Comparison of ENCODE assay signal across 8 cellular contexts in the genomic region with DNA sequence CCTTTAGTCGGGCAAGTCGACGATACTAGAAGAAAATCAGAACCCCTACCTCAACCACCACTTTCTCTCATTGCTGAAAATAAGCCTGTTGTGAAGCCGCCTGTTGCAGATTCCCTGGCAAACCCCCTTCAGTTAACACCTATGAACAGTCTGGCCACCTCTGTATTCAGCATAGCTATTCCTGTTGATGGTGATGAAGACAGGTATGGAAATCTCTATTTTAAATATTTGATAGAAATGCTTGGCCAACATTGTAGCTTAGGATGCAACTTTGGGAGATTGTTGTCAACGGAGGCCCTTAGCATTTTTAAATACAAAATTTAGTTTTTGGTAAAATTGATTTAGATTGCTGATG. TPM values are rescaled to one million over a fixed set of nuclear protein-coding genes. Genes with fewer than 3 reads are reported as not detected.
DNase-seq lines count a peak whose midpoint lies in the region; ATAC-seq and TF ChIP-seq lines count a peak whose summit lies in the region.

No MANE protein-coding gene starts in this region.

- DNase-seq in GM06990 (ENCODE audit: extremely low read depth, insufficient read length) (no peak), epithelial cell of esophagus (ENCODE audit: low read depth) (no peak), DMS114 treated with DMSO at 0.1 percent for 48 hours (lab: John Stamatoyannopoulos, UW; ENCODE audit: unreplicated experiment) (no peak), G401 (ENCODE audit: low spot score) (no peak), EL (no peak)

- peaks cover 3% of the 10 kb centered on the region; the same call in 1 of the 2 replicates for H3F3A ChIP-seq in OCI-LY1 (ENCODE audit: insufficient read depth, low read length)

- H3K36me3 ChIP-seq in GM06990 (ENCODE audit: control insufficient read depth, insufficient read depth, low read length): no peaks in the 10 kb centered on the region
- H3K36me3 ChIP-seq in OCI-LY1 (ENCODE audit: insufficient read depth, low read length): peaks cover 41% of the 10 kb centered on the region
- no peaks in the 10 kb centered on the region for H3K36me3 ChIP-seq in parathyroid adenoma (ENCODE audit: control insufficient read depth, insufficient read depth, low read length)

- H3K4me3 ChIP-seq in GM06990 (replicated peaks; ENCODE audit: low read depth, low read length) (peak overlapping the region; percentile 97), OCI-LY1 (ENCODE audit: low read depth, low read length, poor library complexity, severe bottlenecking) (peak overlapping the region; percentile 94), epithelial cell of esophagus (ENCODE audit: low read length) (peak overlapping the region; percentile 90), parathyroid adenoma (ENCODE audit: low read depth, low read length) (peak overlapping the region; percentile 80)

- in situ Hi-C loops in G401 (cut with HindIII; ENCODE audit: low sequenced_read_pairs): no loop called here

- H3K9ac ChIP-seq in OCI-LY1 (ENCODE audit: low read length) (peak overlapping the region; percentile 77), parathyroid adenoma (no peak overlapping the region)

- no peak for TF ChIP-seq CTCF in GM06990 (IDR thresholded peaks at IDR 0.05; ENCODE audit: insufficient read depth, low read length, poor library complexity, severe bottlenecking)
- TF ChIP-seq CTCF in OCI-LY1 (IDR thresholded peaks at IDR 0.05; ENCODE audit: low read length): no peak
- TF ChIP-seq CTCF in epithelial cell of esophagus (IDR thresholded peaks at IDR 0.05; ENCODE audit: insufficient read depth, low read depth, low read length, missing control alignments): no peak
- TF ChIP-seq CTCF in parathyroid adenoma (IDR thresholded peaks at IDR 0.05): no peak

- H3K79me2 ChIP-seq in OCI-LY1 (ENCODE audit: insufficient read depth, low read length) (peaks cover 67% of the 10 kb centered on the region), parathyroid adenoma (peaks cover 45% of the 10 kb centered on the region)

- no peaks in the 10 kb centered on the region for H3K9me2 ChIP-seq in OCI-LY1 (ENCODE audit: low read depth, low read length)

- peaks cover 11% of the 10 kb centered on the region for H4K20me1 ChIP-seq in OCI-LY1 (ENCODE audit: insufficient read depth, low read length)

- ATAC-seq in HG02798 (IDR thresholded peaks at IDR 0.05; ENCODE audit: poor library complexity, unreplicated experiment): no peak

- no peak overlapping the region for H3K27ac ChIP-seq in OCI-LY1 (ENCODE audit: low read depth, low read length, poor library complexity, severe bottlenecking)
- H3K27ac ChIP-seq in parathyroid adenoma: no peak overlapping the region

- H3K9me3 ChIP-seq in OCI-LY1 (ENCODE audit: low read length) (no peaks in the 10 kb centered on the region), parathyroid adenoma (ENCODE audit: control insufficient read depth, low read length) (no peaks in the 10 kb centered on the region)

- H2AFZ ChIP-seq in OCI-LY1 (ENCODE audit: low read length) (no peak overlapping the region), parathyroid adenoma (no peak overlapping the region)

- peaks cover 55% of the 10 kb centered on the region for H3K4me1 ChIP-seq in OCI-LY1 (ENCODE audit: insufficient read depth, low read length, severe bottlenecking)
- H3K4me1 ChIP-seq in parathyroid adenoma: peaks cover 9% of the 10 kb centered on the region

- H3K4me2 ChIP-seq in OCI-LY1 (ENCODE audit: low read length) (peak overlapping the region; percentile 87), parathyroid adenoma (ENCODE audit: low read length) (peak overlapping the region; percentile 84)

- H3K27me3 ChIP-seq in GM06990 (replicated peaks; ENCODE audit: control insufficient read depth, insufficient read depth, low read length) (no peaks in the 10 kb centered on the region), OCI-LY1 (ENCODE audit: insufficient read depth, low read length) (no peaks in the 10 kb centered on the region), parathyroid adenoma (ENCODE audit: control insufficient read depth, insufficient read depth, low read length) (no peaks in the 10 kb centered on the region)

RNA-seq across cellular contexts. Expression of a gene that starts 3.0 kb away (rescaled TPM):
- total RNA-seq in G401 (2014; rRNA removed; shearing (Covaris generic)): 2.3 and 10.4 TPM in 2 replicates
